Comparison of ENCODE assay signal across 3 cellular contexts in the genomic region with DNA sequence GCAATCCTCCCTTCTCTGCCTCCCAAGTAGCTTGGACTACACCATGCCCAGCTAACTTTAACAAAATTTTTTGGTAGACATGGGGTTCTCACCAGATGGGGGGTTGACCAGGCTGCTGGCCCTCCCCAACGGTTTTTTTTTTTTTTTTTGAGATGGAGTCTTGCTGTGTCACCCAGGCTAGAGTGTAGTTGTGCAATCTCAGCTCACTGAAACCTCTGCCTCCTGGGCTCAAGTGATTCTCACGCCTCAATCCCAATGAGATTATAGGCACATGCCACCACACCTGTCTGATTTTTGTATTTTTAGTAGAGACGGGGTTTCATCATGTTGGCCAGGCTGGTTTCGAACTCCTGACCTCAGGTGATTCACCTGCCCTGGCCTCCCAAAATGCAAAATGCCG. TPM values are rescaled to one million over a fixed set of nuclear protein-coding genes. Genes with fewer than 3 reads are reported as not detected.
"Had no signal": no experiment of that assay in that cellular context is flagged by ENCODE, and none has a peak within 500 bp of the region (broad histone marks: within the 10 kb centered on the region; RNA-seq: fewer than 3 reads in every experiment).

No MANE protein-coding gene starts in this region.

RNA-seq across cellular contexts. Expression of gene ZAN, which starts 29.4 kb away (rescaled TPM):
- polyA plus RNA-seq: adrenal gland, aorta, heart left ventricle had no signal

RNA-seq across cellular contexts. Expression of gene EPO, which starts 42.6 kb away (rescaled TPM):
- polyA plus RNA-seq: heart left ventricle had no signal
